ENCODE assay signal across 8 cellular contexts in the genomic region with DNA sequence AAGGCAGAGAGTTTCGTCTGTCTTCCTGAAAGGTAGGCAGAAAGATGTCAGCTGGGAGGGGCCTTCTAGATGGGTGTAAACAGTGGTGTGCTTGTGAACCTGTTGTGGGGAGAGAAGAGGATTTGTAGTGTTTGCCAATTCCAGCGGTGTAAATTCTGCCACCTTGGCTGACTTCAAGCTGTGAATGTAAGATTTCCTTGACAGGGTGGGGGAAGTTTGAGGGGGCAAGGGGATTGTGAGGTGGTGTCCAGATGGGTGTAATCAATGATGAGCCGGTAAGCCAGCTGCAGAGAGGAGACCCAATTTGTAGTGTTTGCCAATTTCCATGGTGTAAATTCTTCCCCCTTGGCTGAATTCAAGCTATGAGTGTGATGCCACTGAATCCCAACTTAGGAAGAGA.
"Had no signal": no experiment of that assay in that cellular context is flagged by ENCODE, and none has a peak within 500 bp of the region (broad histone marks: within the 10 kb centered on the region; RNA-seq: fewer than 3 reads in every experiment).

No MANE protein-coding gene starts in this region.

- H3K4me2 ChIP-seq: GM23338 had no signal

- ATAC-seq: GM23338, HCT116, HepG2, K562 had no signal

- H3K4me3 Mint-ChIP-seq: GM23338 had no signal

- H3K4me1 ChIP-seq: HAP-1 had no signal

- H3K9me3 ChIP-seq: HAP-1 had no signal

- H3K27ac Mint-ChIP-seq: GM23338 had no signal

- H3K4me3 ChIP-seq: GM23338, HAP-1, K562 had no signal

- H3K27ac ChIP-seq: HL-60 had no signal

- H3K36me3 ChIP-seq: HAP-1 had no signal

- H2AFZ ChIP-seq: GM23338 had no signal

- DNase-seq: Kasumi-1, KG1 had no signal

- FAIRE-seq: HepG2, K562 had no signal
